In genomic region chr15:60520041-60520824, GRCh38 we compare ENCODE assay signal across 8 cellular contexts. TPM values are rescaled to one million over a fixed set of nuclear protein-coding genes. Genes with fewer than 3 reads are reported as not detected.
DNase-seq lines count a peak whose midpoint lies in the region; ATAC-seq, FAIRE-seq and TF ChIP-seq lines count a peak whose summit lies in the region.

No MANE protein-coding gene starts in this region.

- DNase-seq in nephron progenitor cell (no peak), mesothelial cell of epicardium (ENCODE audit: low spot score in 2 of 2, unreplicated experiment in 2 of 2) (no peak), H54 (ENCODE audit: insufficient read length, low spot score) (no peak), DMS153 (lab: John Stamatoyannopoulos, UW) (no peak)

- H3K4me1 Mint-ChIP-seq in activated T-helper 17 cell treated with anti-CD3 and anti-CD28 coated beads, Interleukin-2, amount 50 U/mL, for 72 hours, result peaks cover 53% of the 10 kb centered on the region
- H3K4me1 Mint-ChIP-seq in nephron progenitor cell (peaks cover 21% of the 10 kb centered on the region), mesothelial cell of epicardium (peaks cover 15% of the 10 kb centered on the region)

- no peaks in the 10 kb centered on the region for H3K27me3 Mint-ChIP-seq in activated T-helper 17 cell treated with anti-CD3 and anti-CD28 coated beads, Interleukin-2, amount 50 U/mL, for 72 hours
- H3K27me3 Mint-ChIP-seq in nephron progenitor cell (ENCODE audit: low read depth, poor library complexity) (peaks cover 3% of the 10 kb centered on the region), mesothelial cell of epicardium (ENCODE audit: low read depth) (no peaks in the 10 kb centered on the region)

- peaks cover 97% of the 10 kb centered on the region for H3K36me3 Mint-ChIP-seq in activated T-helper 17 cell treated with anti-CD3 and anti-CD28 coated beads, Interleukin-2, amount 50 U/mL, for 72 hours (ENCODE audit: low read depth)
- peaks cover 19% of the 10 kb centered on the region for H3K36me3 Mint-ChIP-seq in nephron progenitor cell (ENCODE audit: low read depth)
- H3K36me3 Mint-ChIP-seq in mesothelial cell of epicardium, result peaks cover 2% of the 10 kb centered on the region

- H3K4me3 Mint-ChIP-seq in activated T-helper 17 cell treated with anti-CD3 and anti-CD28 coated beads, Interleukin-2, amount 50 U/mL, for 72 hours, result peak overlapping the region; percentile 69
- H3K4me3 Mint-ChIP-seq in nephron progenitor cell, result no peak overlapping the region
- H3K4me3 Mint-ChIP-seq in mesothelial cell of epicardium, result no peak overlapping the region

- peak; percentile 39 for ATAC-seq in GM18511 (IDR thresholded peaks at IDR 0.05; ENCODE audit: unreplicated experiment)
- ATAC-seq in HG02798 (IDR thresholded peaks at IDR 0.05; ENCODE audit: poor library complexity, unreplicated experiment), result peak; percentile 53
- peak; percentile 91 for ATAC-seq in activated T-helper 17 cell treated with anti-CD3 and anti-CD28 coated beads, Interleukin-2, amount 50 U/mL, for 72 hours (replicated peaks)
- ATAC-seq in HG02642 (IDR thresholded peaks at IDR 0.05; ENCODE audit: poor library complexity, unreplicated experiment), result no peak

- TF ChIP-seq CTCF in nephron progenitor cell (IDR thresholded peaks at IDR 0.05) (no peak), mesothelial cell of epicardium (IDR thresholded peaks at IDR 0.05; ENCODE audit: unreplicated experiment) (no peak)

- H3K27ac Mint-ChIP-seq in activated T-helper 17 cell treated with anti-CD3 and anti-CD28 coated beads, Interleukin-2, amount 50 U/mL, for 72 hours, result peak overlapping the region; percentile 95
- peak overlapping the region; percentile 2 for H3K27ac Mint-ChIP-seq in nephron progenitor cell
- H3K27ac Mint-ChIP-seq in mesothelial cell of epicardium, result no peak overlapping the region

- no peak for FAIRE-seq in H54 (lab: Jason Lieb, UNC)

- H3K9me3 Mint-ChIP-seq in activated T-helper 17 cell treated with anti-CD3 and anti-CD28 coated beads, Interleukin-2, amount 50 U/mL, for 72 hours, result no peaks in the 10 kb centered on the region
- H3K9me3 Mint-ChIP-seq in nephron progenitor cell (no peaks in the 10 kb centered on the region), mesothelial cell of epicardium (no peaks in the 10 kb centered on the region)

- TF ChIP-seq POLR2A in H54 (IDR thresholded peaks at IDR 0.05; ENCODE audit: low read depth, low read length), result no peak

RNA-seq across cellular contexts. Expression of gene ICE2, which starts 41.3 kb away (rescaled TPM):
- 10 to 100 TPM; 46.0 to 69.3 TPM for total RNA-seq in activated T-helper 17 cell treated with anti-CD3 and anti-CD28 coated beads, Interleukin-2, amount 50 U/mL, for 72 hours
- 67.2 to 72.4 TPM (median 67.2 TPM) in 3 replicates for total RNA-seq in mesothelial cell of epicardium
